12 cellular contexts compared by ENCODE assay signal in genomic region chr1:149638901-149639658, GRCh38. TPM values are rescaled to one million over a fixed set of nuclear protein-coding genes. Genes with fewer than 3 reads are reported as not detected.
"Had no signal": no experiment of that assay in that cellular context is flagged by ENCODE, and none has a peak within 500 bp of the region (broad histone marks: within the 10 kb centered on the region; RNA-seq: fewer than 3 reads in every experiment).

No MANE protein-coding gene starts in this region.

RNA-seq across cellular contexts. Expression of gene PPIAL4C, which starts 55.4 kb away (rescaled TPM):
- total RNA-seq: activated B cell treated with CpG ODN at 0.5 μM for 24 hours; activated T-cell treated with anti-CD3 and anti-CD28 coated beads, Interleukin-2, amount 50 U/mL, for 72 hours; ascending aorta; cardiac muscle cell; esophagus mucosa; kidney epithelial cell; lower lobe of right lung; prostate gland; sciatic nerve; suprapubic skin had no signal
- polyA plus RNA-seq: cardiac muscle cell, neural cell, small intestine had no signal
